8 cellular contexts compared by ENCODE assay signal in the genomic region with DNA sequence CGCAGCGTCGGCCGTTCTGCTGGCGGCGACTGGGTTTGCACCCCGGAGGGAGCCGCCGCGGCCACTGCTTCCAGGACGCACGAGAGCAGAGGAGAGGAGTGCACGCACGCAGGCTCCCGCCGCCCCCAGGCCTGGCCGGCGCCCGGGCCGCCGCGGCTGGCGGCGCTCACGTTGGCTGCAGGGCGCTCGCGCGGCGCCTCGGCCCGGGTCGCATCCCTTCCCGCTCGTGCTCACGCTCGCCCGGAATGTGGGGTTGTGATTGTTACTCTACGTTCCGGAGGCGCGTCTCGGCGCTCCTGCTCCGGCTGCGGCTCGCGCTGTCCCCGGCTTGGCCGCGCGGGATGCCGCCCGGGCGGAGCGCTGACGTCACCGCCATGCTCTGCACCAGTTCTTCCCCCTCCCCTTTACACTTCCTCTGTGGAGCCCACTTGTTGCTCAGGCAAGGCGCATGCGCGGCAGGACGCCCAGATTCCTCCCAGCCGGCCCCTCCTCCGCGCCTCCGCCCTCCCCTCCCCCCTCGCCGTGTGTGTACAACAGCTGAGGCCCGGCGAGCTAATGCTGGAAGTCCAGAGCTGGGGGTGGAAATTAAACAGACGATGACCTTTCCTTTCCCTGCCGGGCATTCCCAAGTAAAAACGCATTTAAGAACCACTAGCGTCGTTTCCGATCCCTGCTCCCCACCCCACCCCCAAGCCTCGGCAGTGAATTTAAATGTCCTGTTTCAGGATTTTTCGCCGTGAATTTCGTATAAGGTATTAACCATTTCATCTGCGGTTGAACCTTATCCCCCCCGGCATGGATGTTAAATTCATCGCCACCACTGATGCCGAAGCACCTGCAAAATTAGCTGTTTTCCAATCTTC. TPM values are rescaled to one million over a fixed set of nuclear protein-coding genes. Genes with fewer than 3 reads are reported as not detected.
DNase-seq lines count a peak whose midpoint lies in the region; ATAC-seq, FAIRE-seq and TF ChIP-seq lines count a peak whose summit lies in the region.

A gene (minus strand): TSS at position 325 of the 863 bp plus-strand sequence. CDS start 916 bp downstream, outside the sequence.

- H3K27me3 Mint-ChIP-seq in activated naive CD8-positive, alpha-beta T cell treated with anti-CD3 and anti-CD28 coated beads, Interleukin-2, amount 10 ng/mL, durations not matched to agents 7 days and 5 days, result no peaks in the 10 kb centered on the region
- peaks cover 11% of the 10 kb centered on the region for H3K27me3 Mint-ChIP-seq in glutamatergic neuron (ENCODE audit: unreplicated experiment)

- peaks cover 42% of the 10 kb centered on the region for H3K4me1 Mint-ChIP-seq in activated naive CD8-positive, alpha-beta T cell treated with anti-CD3 and anti-CD28 coated beads, Interleukin-2, amount 10 ng/mL, durations not matched to agents 7 days and 5 days
- peaks cover 40% of the 10 kb centered on the region for H3K4me1 Mint-ChIP-seq in glutamatergic neuron (ENCODE audit: low read depth, unreplicated experiment)

- H3K9me3 Mint-ChIP-seq in activated naive CD8-positive, alpha-beta T cell treated with anti-CD3 and anti-CD28 coated beads, Interleukin-2, amount 10 ng/mL, durations not matched to agents 7 days and 5 days, result no peaks in the 10 kb centered on the region
- peaks cover 22% of the 10 kb centered on the region for H3K9me3 Mint-ChIP-seq in glutamatergic neuron (ENCODE audit: unreplicated experiment)

- DNase-seq in GM12891 (ENCODE audit: insufficient read length, low spot score), result peak; percentile 91
- DNase-seq in NCI-H1417 treated with DMSO at 0.1 percent for 48 hours (lab: John Stamatoyannopoulos, UW), result peak; percentile 96
- DNase-seq in SW 1271 (lab: John Stamatoyannopoulos, UW), result peak; percentile 89 to 98
- peak; percentile 95 for DNase-seq in activated naive CD8-positive, alpha-beta T cell treated with anti-CD3 and anti-CD28 coated beads, Interleukin-2, amount 10 ng/mL, durations not matched to agents 7 days and 5 days
- peak; percentile 97 for DNase-seq in glutamatergic neuron
- peak; percentile 99 to 100 (median 100) for DNase-seq in ovary
- peak; percentile 98 to 99 for DNase-seq in thyroid gland

- ATAC-seq in HG02798 (IDR thresholded peaks at IDR 0.05; ENCODE audit: poor library complexity, unreplicated experiment), result peak; percentile 83
- ATAC-seq in activated naive CD8-positive, alpha-beta T cell treated with anti-CD3 and anti-CD28 coated beads, Interleukin-2, amount 10 ng/mL, durations not matched to agents 7 days and 5 days (ENCODE audit: low read depth), result peak; percentile 73

- no peaks in the 10 kb centered on the region for H3K9me3 ChIP-seq in ovary
- H3K9me3 ChIP-seq in thyroid gland, result no peaks in the 10 kb centered on the region

- peak within 1 kb of the TSS; percentile 97 for H3K27ac Mint-ChIP-seq in activated naive CD8-positive, alpha-beta T cell treated with anti-CD3 and anti-CD28 coated beads, Interleukin-2, amount 10 ng/mL, durations not matched to agents 7 days and 5 days
- H3K27ac Mint-ChIP-seq in glutamatergic neuron (ENCODE audit: unreplicated experiment), result peak within 1 kb of the TSS; percentile 94

- peaks cover 11% of the 10 kb centered on the region for H3K36me3 Mint-ChIP-seq in activated naive CD8-positive, alpha-beta T cell treated with anti-CD3 and anti-CD28 coated beads, Interleukin-2, amount 10 ng/mL, durations not matched to agents 7 days and 5 days
- no peaks in the 10 kb centered on the region for H3K36me3 Mint-ChIP-seq in glutamatergic neuron (ENCODE audit: unreplicated experiment)

- peak; percentile 86; the same call in 1 of the 2 replicates for TF ChIP-seq POLR2A in GM12891 (IDR thresholded peaks at IDR 0.05; ENCODE audit: low read depth, low read length)
- TF ChIP-seq POLR2A in ovary (IDR thresholded peaks at IDR 0.05), result peak; percentile 96
- TF ChIP-seq POLR2A in thyroid gland (IDR thresholded peaks at IDR 0.05), result peak; percentile 93 to 100

- TF ChIP-seq CTCF in glutamatergic neuron (IDR thresholded peaks at IDR 0.05; ENCODE audit: partially characterized antibody, unreplicated experiment) (no peak), ovary (IDR thresholded peaks at IDR 0.05) (peak in 1 of 3 donors; percentile 21), thyroid gland (IDR thresholded peaks at IDR 0.05) (no peak)

- peak within 1 kb of the TSS; percentile 80 to 100 for H3K27ac ChIP-seq in ovary
- peak within 1 kb of the TSS; percentile 100 for H3K27ac ChIP-seq in thyroid gland

- intact Hi-C loops in ovary (cut with DNase I) (loop anchor here (5.0 to 10.0 kb wide), 4 partner anchors 71 to 114 kb away; no protein-coding TSS in a partner anchor), thyroid gland (cut with DNase I) (loop anchor here (5.0 kb wide), 1 partner anchor 71 kb away; no protein-coding TSS in a partner anchor)

- peak; percentile 92 for TF ChIP-seq EP300 in ovary (IDR thresholded peaks at IDR 0.05)

- H3K4me3 ChIP-seq in ovary, result peak within 1 kb of the TSS; percentile 85
- H3K4me3 ChIP-seq in thyroid gland (replicated peaks in 1 of 3), result peak within 1 kb of the TSS; percentile 41 to 66 (median 50)

- H3K4me1 ChIP-seq in ovary (ENCODE audit: insufficient read depth) (peaks cover 13% of the 10 kb centered on the region), thyroid gland (peaks cover 49 to 66% of the 10 kb centered on the region in 2 donors)

- WGBS in ovary, 3 donors, result 1% methylated on average over 70 to 84 of the region's 84 CpGs
- 1 to 3% methylated on average over 15 to 48 of the region's 84 CpGs for WGBS in thyroid gland, 2 donors

- H3K4me3 Mint-ChIP-seq in activated naive CD8-positive, alpha-beta T cell treated with anti-CD3 and anti-CD28 coated beads, Interleukin-2, amount 10 ng/mL, durations not matched to agents 7 days and 5 days, result peak within 1 kb of the TSS; percentile 96
- H3K4me3 Mint-ChIP-seq in glutamatergic neuron (ENCODE audit: unreplicated experiment), result peak within 1 kb of the TSS; percentile 85

- H3K27me3 ChIP-seq in ovary (no peaks in the 10 kb centered on the region), thyroid gland (no peaks in the 10 kb centered on the region)

- POLR2A ChIA-PET in activated naive CD8-positive, alpha-beta T cell treated with anti-CD3 and anti-CD28 coated beads, Interleukin-2, amount 10 ng/mL, durations not matched to agents 7 days and 5 days (lab: Charles Lee), result interaction anchor here (0.6 to 18.0 kb wide), 25 partner anchors 12 to 1754 kb away, joined by 3 to 238 read pairs (median 6); no protein-coding TSS in a partner anchor

- FAIRE-seq in GM12891 (lab: Jason Lieb, UNC), result peak; percentile 99

- H3K36me3 ChIP-seq in ovary (no peaks in the 10 kb centered on the region), thyroid gland (peaks cover 15 to 16% of the 10 kb centered on the region in 2 donors)

TF ChIP-seq in GM12891, 5 proteins besides CTCF, POLR2A, EP300 and RAD21:
- TF ChIP-seq POLR2AphosphoS5 (IDR thresholded peaks at IDR 0.05; ENCODE audit: low read depth, low read length) (peak; percentile 85), SPI1 (IDR thresholded peaks at IDR 0.05; ENCODE audit: low read depth, low read length) (peak; percentile 88), POU2F2 (IDR thresholded peaks at IDR 0.05; ENCODE audit: low read depth, low read length) (no peak), PAX5 (IDR thresholded peaks at IDR 0.05; ENCODE audit: insufficient read depth, low read length, severe bottlenecking) (no peak), TAF1 (IDR thresholded peaks at IDR 0.05; ENCODE audit: low read depth, low read length) (peak; percentile 72; the same call in 1 of the 2 replicates)

RNA-seq across cellular contexts. Expression of the gene that starts here (rescaled TPM):
- polyA plus RNA-seq in GM12891 (2012; ENCODE audit: low read depth, missing spikeins), result 22.0 TPM
- 10 to 100 TPM; 38.5 to 41.0 TPM for total RNA-seq in activated naive CD8-positive, alpha-beta T cell treated with anti-CD3 and anti-CD28 coated beads, Interleukin-2, amount 10 ng/mL, durations not matched to agents 7 days and 5 days
- 23.3 TPM for total RNA-seq in glutamatergic neuron (ENCODE audit: unreplicated experiment)
- 100 to 1,000 TPM in 2 of 7 donors, 10 to 100 TPM in 5; 52.2 to 126 (median 78.4) TPM for total RNA-seq in ovary
- 10 to 100 TPM; 14.1 to 35.0 TPM for polyA plus RNA-seq in ovary
- total RNA-seq in thyroid gland, result 100 to 1,000 TPM in 1 of 4 donors, 10 to 100 TPM in 3; 43.9 to 103 (median 78.4) TPM

Comparison
In these comparisons a context has a peak if more than half of its experiments do, and no peak if none do; other contexts are left out.
1. Peak in every context shown above with its lines: DNase-seq, ATAC-seq, H3K4me3 ChIP-seq and H3K27ac ChIP-seq.